8 cellular contexts compared by ENCODE assay signal in the genomic region with DNA sequence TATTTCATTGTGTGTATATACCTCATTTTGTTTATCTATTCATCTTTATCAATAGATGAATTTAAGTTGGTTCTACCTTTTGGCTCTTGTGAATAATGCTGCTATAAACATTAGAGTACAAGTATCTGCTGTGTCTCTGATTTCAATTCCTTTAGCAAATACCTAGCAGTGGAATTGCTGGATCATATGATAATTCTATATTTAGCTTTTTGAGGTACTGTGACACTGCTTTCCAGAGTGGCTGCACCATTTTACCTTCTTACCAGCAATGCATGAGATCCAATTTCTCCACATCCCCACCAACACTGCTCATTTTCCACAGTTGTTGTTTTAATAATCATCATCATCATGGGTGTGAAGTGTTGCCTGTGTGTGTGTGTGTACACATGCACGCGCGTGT.
"Had no signal": no experiment of that assay in that cellular context is flagged by ENCODE, and none has a peak within 500 bp of the region (broad histone marks: within the 10 kb centered on the region; RNA-seq: fewer than 3 reads in every experiment).

No MANE protein-coding gene starts in this region.

- H3K9ac ChIP-seq: GM23248 had no signal

- H3K36me3 ChIP-seq: HAP-1 had no signal

- H3K27ac ChIP-seq: GM23248, HL-60 had no signal

- H3K4me1 ChIP-seq: HAP-1 had no signal

- H3K9me3 ChIP-seq: HAP-1 had no signal

- DNase-seq: GM23248, GOT3, H7, HFFc6 had no signal

- ATAC-seq: HCT116, HepG2 had no signal

- H3K4me3 ChIP-seq: GM23248, HAP-1 had no signal
